In genomic region chr14:104864267-104865068, GRCh38 we compare ENCODE assay signal across 8 cellular contexts. TPM values are rescaled to one million over a fixed set of nuclear protein-coding genes. Genes with fewer than 3 reads are reported as not detected.
DNase-seq lines count a peak whose midpoint lies in the region; ATAC-seq and TF ChIP-seq lines count a peak whose summit lies in the region.

No MANE protein-coding gene starts in this region.

- H3K36me3 ChIP-seq in SU-DHL-6 (ENCODE audit: low read length), result no peaks in the 10 kb centered on the region

- peak overlapping the region; percentile 58 for H3K4me3 Mint-ChIP-seq in natural killer cell treated with Interleukin-12 subunit alpha and Interleukin-12 subunit beta and Interleukin-15 and Interleukin-18, amount 100 ng/mL, for 72 hours

- ATAC-seq in natural killer cell treated with Interleukin-12 subunit alpha and Interleukin-12 subunit beta and Interleukin-15 and Interleukin-18, amount 100 ng/mL, for 72 hours, result no peak
- ATAC-seq in HG03196 (IDR thresholded peaks at IDR 0.05; ENCODE audit: unreplicated experiment) (no peak), GM18505 (IDR thresholded peaks at IDR 0.05; ENCODE audit: unreplicated experiment) (no peak)

- H4K20me1 ChIP-seq in SU-DHL-6 (ENCODE audit: low read depth, low read length), result no peaks in the 10 kb centered on the region

- no peaks in the 10 kb centered on the region for H3K9me2 ChIP-seq in SU-DHL-6 (replicated peaks; ENCODE audit: insufficient read depth, low read length)

- H3K27ac Mint-ChIP-seq in natural killer cell treated with Interleukin-12 subunit alpha and Interleukin-12 subunit beta and Interleukin-15 and Interleukin-18, amount 100 ng/mL, for 72 hours, result no peak overlapping the region

- peaks cover 16 to 23% of the 10 kb centered on the region in 2 donors for H3K27me3 Mint-ChIP-seq in natural killer cell treated with Interleukin-12 subunit alpha and Interleukin-12 subunit beta and Interleukin-15 and Interleukin-18, amount 100 ng/mL, for 72 hours

- no peaks in the 10 kb centered on the region for H3K36me3 Mint-ChIP-seq in natural killer cell treated with Interleukin-12 subunit alpha and Interleukin-12 subunit beta and Interleukin-15 and Interleukin-18, amount 100 ng/mL, for 72 hours

- no peaks in the 10 kb centered on the region for H3K79me2 ChIP-seq in SU-DHL-6 (ENCODE audit: insufficient read depth, low read length)

- H3K9me3 ChIP-seq in SU-DHL-6 (ENCODE audit: insufficient read depth, low read length), result no peaks in the 10 kb centered on the region

- H3K4me2 ChIP-seq in SU-DHL-6 (ENCODE audit: low read depth, low read length, poor library complexity, severe bottlenecking), result peak overlapping the region; percentile 18

- H3K27ac ChIP-seq in SU-DHL-6 (ENCODE audit: low read depth, low read length), result no peak overlapping the region

- TF ChIP-seq CTCF in SU-DHL-6 (IDR thresholded peaks at IDR 0.05; ENCODE audit: insufficient read depth, low read length, poor library complexity, severe bottlenecking) (no peak), epithelial cell of esophagus (IDR thresholded peaks at IDR 0.05; ENCODE audit: insufficient read depth, low read depth, low read length, missing control alignments) (no peak)

- no peaks in the 10 kb centered on the region for H3K9me3 Mint-ChIP-seq in natural killer cell treated with Interleukin-12 subunit alpha and Interleukin-12 subunit beta and Interleukin-15 and Interleukin-18, amount 100 ng/mL, for 72 hours

- no peak overlapping the region for H3K4me3 ChIP-seq in SU-DHL-6 (ENCODE audit: insufficient read depth, low read length, poor library complexity, severe bottlenecking)
- peak overlapping the region; percentile 83 for H3K4me3 ChIP-seq in epithelial cell of esophagus (ENCODE audit: low read length)

- H3K27me3 ChIP-seq in SU-DHL-6 (ENCODE audit: low read length), result no peaks in the 10 kb centered on the region

- H3K4me1 Mint-ChIP-seq in natural killer cell treated with Interleukin-12 subunit alpha and Interleukin-12 subunit beta and Interleukin-15 and Interleukin-18, amount 100 ng/mL, for 72 hours (ENCODE audit: low read depth in 2 of 2), result peaks cover 0 to 3% of the 10 kb centered on the region in 2 donors

- no peak overlapping the region for H2AFZ ChIP-seq in SU-DHL-6 (ENCODE audit: low read depth, low read length, severe bottlenecking)

- H3K9ac ChIP-seq in SU-DHL-6 (ENCODE audit: low read length), result no peak overlapping the region

- DNase-seq in NCI-H2196 (lab: John Stamatoyannopoulos, UW; ENCODE audit: unreplicated experiment) (peak; percentile 3), NCI-H2196 treated with DMSO at 0.1 percent for 48 hours (lab: John Stamatoyannopoulos, UW; ENCODE audit: unreplicated experiment) (no peak), epithelial cell of esophagus (ENCODE audit: low read depth) (peak; percentile 78), NCI-H524 (lab: John Stamatoyannopoulos, UW) (no peak)
- no peak for DNase-seq in natural killer cell treated with Interleukin-12 subunit alpha and Interleukin-12 subunit beta and Interleukin-15 and Interleukin-18, amount 100 ng/mL, for 72 hours (ENCODE audit: low spot score)

- no peak for TF ChIP-seq POLR2A in GM18505 (IDR thresholded peaks at IDR 0.05; ENCODE audit: borderline replicate concordance, extremely low read depth, insufficient read depth, insufficient read length)

- H3F3A ChIP-seq in SU-DHL-6 (ENCODE audit: insufficient read depth), result no peaks in the 10 kb centered on the region

RNA-seq across cellular contexts. Expression of gene CEP170B, which starts 0.6 kb away (rescaled TPM):
- 1 to 10 TPM; 3.4 to 3.8 TPM for total RNA-seq in natural killer cell treated with Interleukin-12 subunit alpha and Interleukin-12 subunit beta and Interleukin-15 and Interleukin-18, amount 100 ng/mL, for 72 hours

Comparison
In these comparisons a context has a peak if more than half of its experiments do, and no peak if none do; other contexts are left out.
1. DNase-seq: peak in NCI-H2196 (single experiment) and epithelial cell of esophagus (single experiment); none in NCI-H2196 treated with DMSO at 0.1 percent for 48 hours (single experiment), natural killer cell treated with Interleukin-12 subunit alpha and Interleukin-12 subunit beta and Interleukin-15 and Interleukin-18, amount 100 ng/mL, for 72 hours (single experiment) and NCI-H524 (0 of 2).